Comparison of ENCODE assay signal across 30 cellular contexts in genomic region chr15:36814708-36815107, GRCh38.
DNase-seq lines count a peak whose midpoint lies in the region; ATAC-seq, FAIRE-seq and TF ChIP-seq lines count a peak whose summit lies in the region.
"Had no signal": no experiment of that assay in that cellular context is flagged by ENCODE, and none has a peak within 500 bp of the region (broad histone marks: within the 10 kb centered on the region; RNA-seq: fewer than 3 reads in every experiment).

No MANE protein-coding gene starts in this region.

- CTCF ChIA-PET in HepG2 (lab: Yijun Ruan, JAX; ENCODE audit: low intra/inter-chr PET ratio, low total read pairs), result no interaction called here

- no peak for TF ChIP-seq RAD21 in HepG2 (CRISPR knock-in tag; IDR thresholded peaks at IDR 0.05)

- H3K79me2 ChIP-seq in HepG2 (ENCODE audit: insufficient read depth, low read length), result no peaks in the 10 kb centered on the region

- no peak overlapping the region for H2AFZ ChIP-seq in HepG2 (ENCODE audit: low read length)

- TF ChIP-seq CTCF in choroid plexus epithelial cell (conservative IDR thresholded peaks at IDR 0.05; ENCODE audit: low read depth, low read length), result no peak
- no peak for TF ChIP-seq CTCF in HepG2 (CRISPR knock-in tag; IDR thresholded peaks at IDR 0.05)

- no peak for TF ChIP-seq POLR2A in HepG2 (IDR thresholded peaks at IDR 0.05; ENCODE audit: insufficient read depth in 1 of 2, low read depth in 2 of 2, low read length in 2 of 2)

- H3K9ac ChIP-seq in HepG2 (ENCODE audit: insufficient read depth, low read depth, low read length), result no peak overlapping the region

- peak; percentile 79 for FAIRE-seq in HepG2 (lab: Jason Lieb, UNC)
- FAIRE-seq: urothelium cell line had no signal

- no TSS peak for BruUV-seq in HepG2 (replicated peaks; lab: Mats Ljungman, UMichigan)

- intact Hi-C loops in HepG2 (cut with micrococcal nuclease; ENCODE audit: unreplicated experiment), result loop anchor here (10.0 kb wide), 1 partner anchor 310 kb away; no protein-coding TSS in a partner anchor

- in situ Hi-C loops in HepG2 (cut with HindIII; ENCODE audit: extremely low pct_ligation_motif_present, low pct_unique_long_range_greater_than_20kb), result no loop called here

- no peak overlapping the region for H3K27ac ChIP-seq in HepG2 (ENCODE audit: extremely low read length, insufficient read depth, low read length)
- H3K27ac ChIP-seq: brain microvascular endothelial cell, C4-2B, esophagus squamous epithelium, SJSA1, suprapubic skin had no signal

- H3K4me1 ChIP-seq in HepG2 (ENCODE audit: insufficient read depth, low read length), result peaks cover 23% of the 10 kb centered on the region
- H3K4me1 ChIP-seq: SJSA1 had no signal

- TF ChIP-seq EP300 in HepG2 (IDR thresholded peaks at IDR 0.05; ENCODE audit: low read depth in 2 of 2, low read length in 2 of 2) (peak; percentile 48 to 52; a peak in 2 of 4 replicates), HepG2 (CRISPR knock-in tag; IDR thresholded peaks at IDR 0.05; ENCODE audit: borderline replicate concordance) (no peak)

- H3K4me3 ChIP-seq in choroid plexus epithelial cell (ENCODE audit: low read depth, low read length) (no peak overlapping the region), HepG2 (replicated peaks in 1 of 3; ENCODE audit: insufficient read depth in 1 of 3, low read depth in 2 of 3, low read length in 3 of 3) (no peak overlapping the region)
- H3K4me3 ChIP-seq: esophagus squamous epithelium, HAP-1, SJSA1, suprapubic skin had no signal

- H4K20me1 ChIP-seq in HepG2 (ENCODE audit: insufficient read depth, low read length), result no peaks in the 10 kb centered on the region

- peak overlapping the region; percentile 20; the same call in 1 of the 2 replicates for H3K4me2 ChIP-seq in HepG2 (ENCODE audit: low read depth, low read length)

- H3K27me3 ChIP-seq in HepG2 (ENCODE audit: control insufficient read depth in 1 of 2, insufficient read depth in 2 of 2, low read length in 2 of 2), result no peaks in the 10 kb centered on the region
- H3K27me3 ChIP-seq: brain microvascular endothelial cell, esophagus squamous epithelium, SJSA1, suprapubic skin had no signal

- POLR2A ChIA-PET in HepG2 (lab: Yijun Ruan, JAX), result no interaction called here

- H3K9me3 ChIP-seq in HepG2 (ENCODE audit: low read length), result no peaks in the 10 kb centered on the region
- H3K9me3 ChIP-seq: esophagus squamous epithelium, HAP-1, SJSA1, suprapubic skin had no signal

- peak; percentile 88 for ATAC-seq in HepG2
- no peak for ATAC-seq in HG03025 (IDR thresholded peaks at IDR 0.05; ENCODE audit: low FRiP score, unreplicated experiment)
- ATAC-seq in HG03565 (IDR thresholded peaks at IDR 0.05; ENCODE audit: unreplicated experiment), result no peak
- ATAC-seq: activated naive CD8-positive, alpha-beta T cell treated with anti-CD3 and anti-CD28 coated beads, Interleukin-2, amount 50 U/mL, for 24 hours; Panc1; stimulated activated memory B cell treated with anti-CD40 and anti-IgM and Interleukin-4, amounts not matched to agents 10 μg/mL and 1 μg/mL and 100 μg/mL, for 72 hours; T-cell had no signal

- DNase-seq in AG08396 (ENCODE audit: low spot score) (peak; percentile 23), HuH-7.5 (ENCODE audit: low spot score) (peak; percentile 9), choroid plexus epithelial cell (ENCODE audit: low read depth) (peak; percentile 77), HepG2 (ENCODE audit: low spot score) (peak; percentile 89), cerebellar cortex (ENCODE audit: low spot score) (no peak), germinal center (ENCODE audit: low spot score) (no peak)
- DNase-seq: activated CD4-positive, alpha-beta T cell treated with anti-CD3 and anti-CD28 coated beads for 1 hour; activated gamma-delta T cell; activated naive CD8-positive, alpha-beta T cell treated with anti-CD3 and anti-CD28 coated beads, Interleukin-2, amount 50 U/mL, for 24 hours; activated T-cell treated with anti-CD3 and anti-CD28 coated beads, Interleukin-2, amount 50 U/mL, for 1 hour; brain microvascular endothelial cell; Calu3; endodermal cell; esophagus squamous epithelium; glutamatergic neuron; mesendoderm; NCI-H1436; NCI-H524; nucleus accumbens; stimulated activated CD4-positive, alpha-beta T cell treated with anti-CD3 and anti-CD28 coated beads, Interleukin-4, amount 100 ng/mL, for 1 hour; T-cell had no signal

- peaks cover 0 to 3% of the 10 kb centered on the region in 2 experiments; a peak in 1 of 5 replicates for H3K36me3 ChIP-seq in HepG2 (replicated peaks in 1 of 2; ENCODE audit: control insufficient read depth in 1 of 2, insufficient read depth in 2 of 2, low read length in 2 of 2)
- H3K36me3 ChIP-seq: brain microvascular endothelial cell, esophagus squamous epithelium, HAP-1, SJSA1, suprapubic skin had no signal

- 0% methylated on average over 1 of the region's 1 CpG for WGBS in HepG2 (ENCODE audit: low lambda C conversion rate)

TF ChIP-seq in HepG2, 621 proteins besides CTCF, POLR2A, EP300 and RAD21 (continues in another document):
- TF ChIP-seq HMG20A (CRISPR knock-in tag; IDR thresholded peaks at IDR 0.05; ENCODE audit: borderline replicate concordance) (peak; percentile 79; the same call in 1 of the 2 replicates), ZNF547 (CRISPR knock-in tag; IDR thresholded peaks at IDR 0.05) (no peak), LRRFIP1 (CRISPR knock-in tag; conservative IDR thresholded peaks at IDR 0.05) (no peak), SMARCC2 (IDR thresholded peaks at IDR 0.05) (0 out of 2 replicates have a peak, but pooled peaks have one; percentile 20), NCOR1 (IDR thresholded peaks at IDR 0.05; ENCODE audit: borderline replicate concordance, low read length) (peak; percentile 82; the same call in 1 of the 2 replicates), SRY (CRISPR knock-in tag; IDR thresholded peaks at IDR 0.05) (no peak), HCFC1 (IDR thresholded peaks at IDR 0.05; ENCODE audit: low read depth, low read length) (no peak), FOXA1 (IDR thresholded peaks at IDR 0.05) (no peak), FOXA1 (CRISPR knock-in tag; IDR thresholded peaks at IDR 0.05) (peak; percentile 51), SP2 (CRISPR knock-in tag; IDR thresholded peaks at IDR 0.05) (no peak), AKAP8 (CRISPR knock-in tag; IDR thresholded peaks at IDR 0.05) (no peak), ZNF18 (CRISPR knock-in tag; IDR thresholded peaks at IDR 0.05; ENCODE audit: insufficient replicate concordance) (no peak), ARID3A (IDR thresholded peaks at IDR 0.05; ENCODE audit: low read depth, low read length) (peak; percentile 80), TCF7 (IDR thresholded peaks at IDR 0.05; ENCODE audit: low read depth) (peak; percentile 92), TCF7L2 (IDR thresholded peaks at IDR 0.05; ENCODE audit: low read depth, low read length) (peak; percentile 87)

Comparison
In these comparisons a context has a peak if more than half of its experiments do, and no peak if none do; other contexts are left out.
1. DNase-seq: peak in AG08396 (single experiment), HuH-7.5 (single experiment), choroid plexus epithelial cell (single experiment) and HepG2 (single experiment); none in cerebellar cortex (single experiment) and germinal center (single experiment).